In the genomic region with DNA sequence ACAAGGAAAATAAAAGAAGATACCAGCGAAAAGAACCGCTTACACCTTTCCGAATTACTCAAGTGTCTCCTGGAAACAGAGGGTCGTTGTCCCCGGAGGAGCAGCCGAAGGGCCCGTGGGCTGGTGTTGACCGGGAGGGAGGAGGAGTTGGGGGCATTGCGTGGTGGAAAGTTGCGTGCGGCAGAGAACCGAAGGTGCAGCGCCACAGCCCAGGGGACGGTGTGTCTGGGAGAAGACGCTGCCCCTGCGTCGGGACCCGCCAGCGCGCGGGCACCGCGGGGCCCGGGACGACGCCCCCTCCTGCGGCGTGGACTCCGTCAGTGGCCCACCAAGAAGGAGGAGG, we compare ENCODE assay signal across 8 cellular contexts. TPM values are rescaled to one million over a fixed set of nuclear protein-coding genes. Genes with fewer than 3 reads are reported as not detected.
A peak's percentile ranks its signal among the peaks of the same experiment; 100 is the strongest.
DNase-seq lines count a peak whose midpoint lies in the region; ATAC-seq and TF ChIP-seq lines count a peak whose summit lies in the region.

No MANE protein-coding gene starts in this region.

- peak overlapping the region; percentile 100 for H3K4me3 Mint-ChIP-seq in MCF 10A (ENCODE audit: unreplicated experiment)

- H3K4me1 ChIP-seq in RWPE2 (ENCODE audit: insufficient read depth, poor library complexity, severe bottlenecking), result peaks cover 56% of the 10 kb centered on the region

- peak overlapping the region; percentile 98 for H3K27ac ChIP-seq in RWPE2 (ENCODE audit: poor library complexity, severe bottlenecking)

- ATAC-seq in RWPE2 (ENCODE audit: low read depth) (no peak), GM18498 (IDR thresholded peaks at IDR 0.05; ENCODE audit: unreplicated experiment) (no peak), HG02678 (IDR thresholded peaks at IDR 0.05; ENCODE audit: unreplicated experiment) (no peak)

- no peaks in the 10 kb centered on the region for H3K9me3 ChIP-seq in RWPE2 (ENCODE audit: severe bottlenecking)

- intact Hi-C loops in MCF 10A (cut with micrococcal nuclease), result loop anchor here (2.0 to 10.0 kb wide), 9 partner anchors 92 to 1750 kb away; no protein-coding TSS in a partner anchor

- DNase-seq in NK-92 treated with Interleukin-12 subunit alpha and Interleukin-12 subunit beta, amount 100 ng/mL, for 24 hours (lab: John Stamatoyannopoulos, UW), result peak; percentile 33
- DNase-seq in NK-92 (lab: John Stamatoyannopoulos, UW; ENCODE audit: unreplicated experiment) (no peak), RWPE2 (ENCODE audit: low spot score) (no peak), MCF 10A (ENCODE audit: unreplicated experiment) (peak; percentile 38), kidney tubule cell (ENCODE audit: low spot score) (peak; percentile 40)
- peak; percentile 34 for DNase-seq in stimulated activated CD4-positive, alpha-beta T cell treated with anti-CD3 and anti-CD28 coated beads, Interleukin-1b, Interleukin-23, amount 100 ng/mL, for 48 hours

- POLR2A ChIA-PET in MCF 10A (lab: Yijun Ruan, JAX), result interaction anchor here (0.6 to 5.8 kb wide), 17 partner anchors 12 to 1379 kb away, joined by 3 to 40 read pairs (median 6); no protein-coding TSS in a partner anchor

- no peaks in the 10 kb centered on the region for H3K27me3 ChIP-seq in RWPE2 (ENCODE audit: insufficient read depth, poor library complexity, severe bottlenecking)

- BruUV-seq in MCF 10A (replicated peaks; lab: Mats Ljungman, UMichigan), result no TSS peak

- 0 out of 2 replicates have a peak, but pooled peaks cover 2% of the 10 kb centered on the region for H3K36me3 ChIP-seq in RWPE2 (ENCODE audit: low read depth)

- no peaks in the 10 kb centered on the region for H3K9me3 Mint-ChIP-seq in MCF 10A (ENCODE audit: unreplicated experiment)

- peak overlapping the region; percentile 98 for H3K27ac Mint-ChIP-seq in MCF 10A (ENCODE audit: low read depth, unreplicated experiment)

- CTCF ChIA-PET in MCF 10A (lab: Yijun Ruan, JAX), result interaction anchor here (0.6 to 6.6 kb wide), 25 partner anchors 8 to 1093 kb away, joined by 3 to 70 read pairs (median 4); no protein-coding TSS in a partner anchor

- peaks cover 17% of the 10 kb centered on the region for H3K36me3 Mint-ChIP-seq in MCF 10A (ENCODE audit: insufficient read depth, unreplicated experiment)

- no peak for TF ChIP-seq CTCF in RWPE2 (IDR thresholded peaks at IDR 0.05; ENCODE audit: poor library complexity, severe bottlenecking)
- TF ChIP-seq CTCF in MCF 10A (IDR thresholded peaks at IDR 0.05; ENCODE audit: unreplicated experiment), result no peak

- H3K27me3 Mint-ChIP-seq in MCF 10A (ENCODE audit: insufficient read depth, unreplicated experiment), result no peaks in the 10 kb centered on the region

- peak overlapping the region; percentile 65 for H3K4me3 ChIP-seq in RWPE2 (ENCODE audit: severe bottlenecking)

- peaks cover 25% of the 10 kb centered on the region for H3K4me1 Mint-ChIP-seq in MCF 10A (ENCODE audit: insufficient read depth, unreplicated experiment)

RNA-seq across cellular contexts. Expression of a gene that starts 0.3 kb away (rescaled TPM):
- 98.4 and 112 TPM in 2 replicates for total RNA-seq in MCF 10A (2022)

Comparison
In these comparisons a context has a peak if more than half of its experiments do, and no peak if none do; other contexts are left out.
1. DNase-seq: peak in NK-92 treated with Interleukin-12 subunit alpha and Interleukin-12 subunit beta, amount 100 ng/mL, for 24 hours (single experiment), MCF 10A (single experiment), kidney tubule cell (single experiment) and stimulated activated CD4-positive, alpha-beta T cell treated with anti-CD3 and anti-CD28 coated beads, Interleukin-1b, Interleukin-23, amount 100 ng/mL, for 48 hours (single experiment); none in NK-92 (single experiment) and RWPE2 (single experiment).